Comparison of ENCODE assay signal across 34 cellular contexts in the genomic region with DNA sequence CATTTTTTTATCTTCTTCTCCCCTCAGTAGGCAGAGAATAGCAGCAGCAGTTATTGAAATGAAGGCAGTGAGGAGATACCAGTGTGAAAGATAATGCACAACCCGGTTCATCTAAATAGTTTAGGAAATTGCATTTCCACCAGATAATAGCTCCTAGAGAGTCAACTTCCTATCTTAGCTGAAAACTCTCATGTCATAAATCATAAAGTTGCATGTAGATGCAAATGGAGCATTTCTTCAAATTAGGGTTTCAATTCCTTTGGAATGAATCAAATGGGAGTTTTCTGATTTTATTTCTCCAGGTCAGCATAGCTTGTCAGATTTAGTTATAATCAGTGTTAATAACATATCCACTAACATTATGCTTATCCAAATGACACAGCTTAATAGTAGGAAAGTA.
"Had no signal": no experiment of that assay in that cellular context is flagged by ENCODE, and none has a peak within 500 bp of the region (broad histone marks: within the 10 kb centered on the region; RNA-seq: fewer than 3 reads in every experiment).

No MANE protein-coding gene starts in this region.

- H3K36me3 ChIP-seq: MG63 had no signal

- H3K4me3 ChIP-seq: MG63 had no signal

- H3K27ac ChIP-seq: KMS-11 had no signal

- H3K9me3 ChIP-seq: MG63 had no signal

- H3K9ac ChIP-seq: KMS-11 had no signal

- H3K27me3 ChIP-seq: MG63 had no signal

- DNase-seq: Karpas-422, Kasumi-1, MG63, MM.1S, MV-4-11, NCI-H1048, NCI-H1092, NCI-H1092 treated with DMSO at 0.1 percent for 48 hours, NCI-H1105, NCI-H1105 treated with DMSO at 0.1 percent for 48 hours, NCI-H1417, NCI-H1417 treated with DMSO at 0.1 percent for 48 hours, NCI-H1436, NCI-H1436 treated with DMSO at 0.1 percent for 48 hours, NCI-H146, NCI-H1694, NCI-H1694 treated with DMSO at 0.1 percent for 48 hours, NCI-H187, NCI-H187 treated with DMSO at 0.1 percent for 48 hours, NCI-H1930, NCI-H2029, NCI-H2029 treated with DMSO at 0.1 percent for 48 hours, NCI-H2081, NCI-H2081 treated with DMSO at 0.1 percent for 48 hours, NCI-H2107, NCI-H2171, NCI-H2171 treated with DMSO at 0.1 percent for 48 hours, NCI-H2227 treated with DMSO at 0.1 percent for 48 hours, NCI-H226, NCI-H345, NCI-H446, NCI-H446 treated with DMSO at 0.1 percent for 48 hours, NCI-H510A had no signal

- H3K4me2 ChIP-seq: KMS-11 had no signal
